In the genomic region with DNA sequence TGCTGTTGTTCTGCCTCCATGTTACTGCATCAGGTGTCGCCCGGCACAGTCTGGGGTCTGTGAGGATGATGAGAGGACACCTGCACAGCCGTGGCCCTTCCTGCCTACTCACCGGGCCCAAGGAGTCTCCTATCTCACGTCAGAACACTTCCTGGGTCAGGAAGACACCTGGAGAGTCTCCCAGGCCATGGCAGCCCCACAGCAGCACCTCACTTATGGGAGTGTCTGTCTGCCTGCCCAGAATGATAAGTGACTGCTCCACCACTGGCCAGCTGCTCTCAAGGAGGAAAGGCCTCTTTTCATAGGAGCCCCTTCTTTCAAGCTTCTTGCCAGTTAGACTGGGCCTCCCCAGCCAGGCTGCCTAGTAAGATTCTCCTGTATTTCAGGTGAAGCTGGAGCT, we compare ENCODE assay signal across 1 cellular context.
TF ChIP-seq lines count a peak whose summit lies in the region.

No MANE protein-coding gene starts in this region.

TF ChIP-seq in GM12878, 131 proteins besides CTCF, POLR2A, EP300 and RAD21:
- TF ChIP-seq KLF5 (IDR thresholded peaks at IDR 0.05; ENCODE audit: partially characterized antibody): no peak
- TF ChIP-seq ATF7 (IDR thresholded peaks at IDR 0.05; ENCODE audit: low read depth): no peak
- no peak for TF ChIP-seq CREM (IDR thresholded peaks at IDR 0.05; ENCODE audit: low read depth)
- no peak for TF ChIP-seq ZNF622 (IDR thresholded peaks at IDR 0.05)
- TF ChIP-seq CHD1 (IDR thresholded peaks at IDR 0.05; ENCODE audit: low read depth, low read length): no peak
- no peak for TF ChIP-seq PAX5 (IDR thresholded peaks at IDR 0.05; ENCODE audit: borderline replicate concordance, low read depth, low read length)
- TF ChIP-seq SP1 (IDR thresholded peaks at IDR 0.05; ENCODE audit: low read depth, low read length): no peak
- TF ChIP-seq IRF4 (IDR thresholded peaks at IDR 0.05; ENCODE audit: low read depth, low read length): no peak
- TF ChIP-seq, protein P1, sequence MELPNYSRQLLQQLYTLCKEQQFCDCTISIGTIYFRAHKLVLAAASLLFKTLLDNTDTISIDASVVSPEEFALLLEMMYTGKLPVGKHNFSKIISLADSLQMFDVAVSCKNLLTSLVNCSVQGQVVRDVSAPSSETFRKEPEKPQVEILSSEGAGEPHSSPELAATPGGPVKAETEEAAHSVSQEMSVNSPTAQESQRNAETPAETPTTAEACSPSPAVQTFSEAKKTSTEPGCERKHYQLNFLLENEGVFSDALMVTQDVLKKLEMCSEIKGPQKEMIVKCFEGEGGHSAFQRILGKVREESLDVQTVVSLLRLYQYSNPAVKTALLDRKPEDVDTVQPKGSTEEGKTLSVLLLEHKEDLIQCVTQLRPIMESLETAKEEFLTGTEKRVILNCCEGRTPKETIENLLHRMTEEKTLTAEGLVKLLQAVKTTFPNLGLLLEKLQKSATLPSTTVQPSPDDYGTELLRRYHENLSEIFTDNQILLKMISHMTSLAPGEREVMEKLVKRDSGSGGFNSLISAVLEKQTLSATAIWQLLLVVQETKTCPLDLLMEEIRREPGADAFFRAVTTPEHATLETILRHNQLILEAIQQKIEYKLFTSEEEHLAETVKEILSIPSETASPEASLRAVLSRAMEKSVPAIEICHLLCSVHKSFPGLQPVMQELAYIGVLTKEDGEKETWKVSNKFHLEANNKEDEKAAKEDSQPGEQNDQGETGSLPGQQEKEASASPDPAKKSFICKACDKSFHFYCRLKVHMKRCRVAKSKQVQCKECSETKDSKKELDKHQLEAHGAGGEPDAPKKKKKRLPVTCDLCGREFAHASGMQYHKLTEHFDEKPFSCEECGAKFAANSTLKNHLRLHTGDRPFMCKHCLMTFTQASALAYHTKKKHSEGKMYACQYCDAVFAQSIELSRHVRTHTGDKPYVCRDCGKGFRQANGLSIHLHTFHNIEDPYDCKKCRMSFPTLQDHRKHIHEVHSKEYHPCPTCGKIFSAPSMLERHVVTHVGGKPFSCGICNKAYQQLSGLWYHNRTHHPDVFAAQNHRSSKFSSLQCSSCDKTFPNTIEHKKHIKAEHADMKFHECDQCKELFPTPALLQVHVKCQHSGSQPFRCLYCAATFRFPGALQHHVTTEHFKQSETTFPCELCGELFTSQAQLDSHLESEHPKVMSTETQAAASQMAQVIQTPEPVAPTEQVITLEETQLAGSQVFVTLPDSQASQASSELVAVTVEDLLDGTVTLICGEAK (IDR thresholded peaks at IDR 0.05; ENCODE audit: borderline replicate concordance): no peak
- no peak for TF ChIP-seq HDGF (IDR thresholded peaks at IDR 0.05)
- no peak for TF ChIP-seq NFYA (IDR thresholded peaks at IDR 0.05; ENCODE audit: borderline replicate concordance, low read depth, low read length)
- TF ChIP-seq MEF2A (IDR thresholded peaks at IDR 0.05; ENCODE audit: insufficient read depth, low read depth, low read length): no peak
- TF ChIP-seq, protein P2, sequence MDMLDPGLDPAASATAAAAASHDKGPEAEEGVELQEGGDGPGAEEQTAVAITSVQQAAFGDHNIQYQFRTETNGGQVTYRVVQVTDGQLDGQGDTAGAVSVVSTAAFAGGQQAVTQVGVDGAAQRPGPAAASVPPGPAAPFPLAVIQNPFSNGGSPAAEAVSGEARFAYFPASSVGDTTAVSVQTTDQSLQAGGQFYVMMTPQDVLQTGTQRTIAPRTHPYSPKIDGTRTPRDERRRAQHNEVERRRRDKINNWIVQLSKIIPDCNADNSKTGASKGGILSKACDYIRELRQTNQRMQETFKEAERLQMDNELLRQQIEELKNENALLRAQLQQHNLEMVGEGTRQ (IDR thresholded peaks at IDR 0.05; ENCODE audit: borderline replicate concordance, low read depth, low read length): no peak
- no peak for TF ChIP-seq POLR2AphosphoS5 (IDR thresholded peaks at IDR 0.05; ENCODE audit: low read length)
- TF ChIP-seq, protein P3, sequence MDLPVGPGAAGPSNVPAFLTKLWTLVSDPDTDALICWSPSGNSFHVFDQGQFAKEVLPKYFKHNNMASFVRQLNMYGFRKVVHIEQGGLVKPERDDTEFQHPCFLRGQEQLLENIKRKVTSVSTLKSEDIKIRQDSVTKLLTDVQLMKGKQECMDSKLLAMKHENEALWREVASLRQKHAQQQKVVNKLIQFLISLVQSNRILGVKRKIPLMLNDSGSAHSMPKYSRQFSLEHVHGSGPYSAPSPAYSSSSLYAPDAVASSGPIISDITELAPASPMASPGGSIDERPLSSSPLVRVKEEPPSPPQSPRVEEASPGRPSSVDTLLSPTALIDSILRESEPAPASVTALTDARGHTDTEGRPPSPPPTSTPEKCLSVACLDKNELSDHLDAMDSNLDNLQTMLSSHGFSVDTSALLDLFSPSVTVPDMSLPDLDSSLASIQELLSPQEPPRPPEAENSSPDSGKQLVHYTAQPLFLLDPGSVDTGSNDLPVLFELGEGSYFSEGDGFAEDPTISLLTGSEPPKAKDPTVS (IDR thresholded peaks at IDR 0.05; ENCODE audit: low read depth, low read length): no peak
- no peak for TF ChIP-seq RBBP5 (conservative IDR thresholded peaks at IDR 0.05)
- no peak for TF ChIP-seq RELA (IDR thresholded peaks at IDR 0.05; ENCODE audit: borderline replicate concordance, partially characterized antibody)
- TF ChIP-seq, protein P4, sequence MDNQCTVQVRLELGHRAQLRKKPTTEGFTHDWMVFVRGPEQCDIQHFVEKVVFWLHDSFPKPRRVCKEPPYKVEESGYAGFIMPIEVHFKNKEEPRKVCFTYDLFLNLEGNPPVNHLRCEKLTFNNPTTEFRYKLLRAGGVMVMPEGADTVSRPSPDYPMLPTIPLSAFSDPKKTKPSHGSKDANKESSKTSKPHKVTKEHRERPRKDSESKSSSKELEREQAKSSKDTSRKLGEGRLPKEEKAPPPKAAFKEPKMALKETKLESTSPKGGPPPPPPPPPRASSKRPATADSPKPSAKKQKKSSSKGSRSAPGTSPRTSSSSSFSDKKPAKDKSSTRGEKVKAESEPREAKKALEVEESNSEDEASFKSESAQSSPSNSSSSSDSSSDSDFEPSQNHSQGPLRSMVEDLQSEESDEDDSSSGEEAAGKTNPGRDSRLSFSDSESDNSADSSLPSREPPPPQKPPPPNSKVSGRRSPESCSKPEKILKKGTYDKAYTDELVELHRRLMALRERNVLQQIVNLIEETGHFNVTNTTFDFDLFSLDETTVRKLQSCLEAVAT (IDR thresholded peaks at IDR 0.05): no peak
- TF ChIP-seq TCF12 (IDR thresholded peaks at IDR 0.05; ENCODE audit: low read depth, low read length): no peak
